ENCODE assay signal across 26 cellular contexts in the genomic region with DNA sequence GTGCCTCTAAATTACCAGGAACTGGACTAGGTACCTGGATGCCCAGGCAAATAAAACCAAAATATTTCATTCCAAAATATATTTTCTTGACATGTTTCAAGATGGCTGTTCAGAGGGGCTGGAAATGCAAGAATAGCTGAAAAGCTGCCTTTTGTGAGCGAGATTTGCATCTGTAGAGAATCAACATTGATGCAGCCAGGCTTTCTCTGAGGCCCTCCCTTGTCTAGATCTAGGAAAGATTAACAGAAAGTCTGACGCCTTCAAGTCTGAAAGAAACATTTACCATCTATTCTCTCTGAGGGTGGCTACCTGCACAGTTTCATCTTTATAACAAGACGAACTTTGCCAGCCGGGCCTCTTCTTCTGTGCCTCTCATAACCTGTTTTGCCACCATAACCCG.
DNase-seq lines count a peak whose midpoint lies in the region; ATAC-seq, FAIRE-seq and TF ChIP-seq lines count a peak whose summit lies in the region.
"Had no signal": no experiment of that assay in that cellular context is flagged by ENCODE, and none has a peak within 500 bp of the region (broad histone marks: within the 10 kb centered on the region; RNA-seq: fewer than 3 reads in every experiment).

No MANE protein-coding gene starts in this region.

- H3K9me3 ChIP-seq in HepG2 (ENCODE audit: low read length): peaks cover 18% of the 10 kb centered on the region
- H3K9me3 ChIP-seq in neuron (ENCODE audit: low read length): peaks cover 2% of the 10 kb centered on the region
- no peaks in the 10 kb centered on the region for H3K9me3 ChIP-seq in CD4-positive, alpha-beta memory T cell (ENCODE audit: control insufficient read depth in 1 of 2, low read length in 2 of 2)
- H3K9me3 ChIP-seq: sigmoid colon had no signal

- no peak overlapping the region for H3K4me3 Mint-ChIP-seq in GM23338
- no peak overlapping the region for H3K4me3 Mint-ChIP-seq in WTC11
- H3K4me3 Mint-ChIP-seq in CD4-positive, alpha-beta memory T cell: no peak overlapping the region
- H3K4me3 Mint-ChIP-seq: activated naive CD8-positive, alpha-beta T cell treated with anti-CD3 and anti-CD28 coated beads, Interleukin-2, amount 50 U/mL, for 24 hours; activated T-cell treated with anti-CD3 and anti-CD28 coated beads, Interleukin-2, amount 50 U/mL, for 72 hours; B cell; central memory CD8-positive, alpha-beta T cell; dendritic cell treated with granulocyte-macrophage colony-stimulating factor and Interleukin-4, amounts not matched to agents 40 ng/mL and 50 ng/mL, for 4 days had no signal

- WGBS in HepG2 (ENCODE audit: low lambda C conversion rate): 64% methylated on average over 5 of the region's 5 CpGs

- H3K36me3 Mint-ChIP-seq in GM23338 (ENCODE audit: low read depth) (peaks cover 24% of the 10 kb centered on the region; the same call in 2 of the 3 replicates), WTC11 (peaks cover 26% of the 10 kb centered on the region)
- no peaks in the 10 kb centered on the region for H3K36me3 Mint-ChIP-seq in CD4-positive, alpha-beta memory T cell

- no peaks in the 10 kb centered on the region for H4K20me1 ChIP-seq in GM23338 (replicated peaks; ENCODE audit: insufficient read depth)
- H4K20me1 ChIP-seq in HepG2 (ENCODE audit: insufficient read depth, low read length): no peaks in the 10 kb centered on the region

- TF ChIP-seq RAD21 in HepG2 (CRISPR knock-in tag; IDR thresholded peaks at IDR 0.05): no peak

- peaks cover 20% of the 10 kb centered on the region; the same call in 1 of the 3 replicates for H3K9me3 Mint-ChIP-seq in GM23338
- peaks cover 22% of the 10 kb centered on the region for H3K9me3 Mint-ChIP-seq in WTC11
- H3K9me3 Mint-ChIP-seq in CD4-positive, alpha-beta memory T cell: peaks cover 2 to 12% (median 8%) of the 10 kb centered on the region in 8 donors

- no peak for FAIRE-seq in HepG2 (lab: Jason Lieb, UNC)
- FAIRE-seq: G401.6 had no signal

- H3K4me3 ChIP-seq in GM23338: no peak overlapping the region
- no peak overlapping the region for H3K4me3 ChIP-seq in HepG2 (replicated peaks in 1 of 3; ENCODE audit: insufficient read depth in 1 of 3, low read depth in 2 of 3, low read length in 3 of 3)
- no peak overlapping the region for H3K4me3 ChIP-seq in neuron (ENCODE audit: low read length)
- H3K4me3 ChIP-seq in CD4-positive, alpha-beta memory T cell (ENCODE audit: low read length in 2 of 2): no peak overlapping the region
- H3K4me3 ChIP-seq: esophagus muscularis mucosa, heart right ventricle, lower lobe of right lung, sigmoid colon, stomach had no signal

- in situ Hi-C loops in HepG2 (cut with HindIII; ENCODE audit: extremely low pct_ligation_motif_present, low pct_unique_long_range_greater_than_20kb): no loop called here

- H3K27me3 ChIP-seq in GM23338 (ENCODE audit: insufficient read depth) (no peaks in the 10 kb centered on the region), HepG2 (ENCODE audit: control insufficient read depth in 1 of 2, insufficient read depth in 2 of 2, low read length in 2 of 2) (no peaks in the 10 kb centered on the region), neuron (ENCODE audit: insufficient read depth, low read length) (no peaks in the 10 kb centered on the region)
- H3K27me3 ChIP-seq in CD4-positive, alpha-beta memory T cell (ENCODE audit: insufficient read depth, low read length): no peaks in the 10 kb centered on the region
- H3K27me3 ChIP-seq: esophagus muscularis mucosa, heart right ventricle, sigmoid colon, stomach had no signal

- TF ChIP-seq EP300 in HepG2 (IDR thresholded peaks at IDR 0.05; ENCODE audit: low read depth in 2 of 2, low read length in 2 of 2): no peak
- TF ChIP-seq EP300 in HepG2 (CRISPR knock-in tag; IDR thresholded peaks at IDR 0.05; ENCODE audit: borderline replicate concordance): no peak

- H3K27me3 Mint-ChIP-seq in GM23338 (ENCODE audit: insufficient read depth, low read depth, poor library complexity): peaks cover 8% of the 10 kb centered on the region
- no peaks in the 10 kb centered on the region; the same call in 1 of the 2 replicates for H3K27me3 Mint-ChIP-seq in WTC11 (ENCODE audit: low read depth)
- H3K27me3 Mint-ChIP-seq in CD4-positive, alpha-beta memory T cell: no peaks in the 10 kb centered on the region
- H3K27me3 Mint-ChIP-seq: B cell; dendritic cell treated with granulocyte-macrophage colony-stimulating factor and Interleukin-4, amounts not matched to agents 40 ng/mL and 50 ng/mL, for 4 days had no signal

- H2AFZ ChIP-seq in GM23338: no peak overlapping the region
- no peak overlapping the region for H2AFZ ChIP-seq in HepG2 (ENCODE audit: low read length)
- peak overlapping the region; percentile 76 for H2AFZ ChIP-seq in neuron (ENCODE audit: low read depth, low read length)

- peaks cover 48% of the 10 kb centered on the region for H3K4me1 ChIP-seq in GM23338 (ENCODE audit: insufficient read depth)
- peaks cover 54% of the 10 kb centered on the region for H3K4me1 ChIP-seq in HepG2 (ENCODE audit: insufficient read depth, low read length)
- H3K4me1 ChIP-seq in neuron (ENCODE audit: insufficient read depth, low read length): peaks cover 23% of the 10 kb centered on the region
- H3K4me1 ChIP-seq in CD4-positive, alpha-beta memory T cell (ENCODE audit: insufficient read depth, low read length): no peaks in the 10 kb centered on the region
- H3K4me1 ChIP-seq: esophagus muscularis mucosa, lower lobe of right lung, sigmoid colon had no signal

- CTCF ChIA-PET in WTC11 (lab: Charles Lee): no interaction called here
- CTCF ChIA-PET in HepG2 (lab: Yijun Ruan, JAX; ENCODE audit: low intra/inter-chr PET ratio, low total read pairs): no interaction called here
- CTCF ChIA-PET in CD4-positive, alpha-beta memory T cell (lab: Charles Lee; ENCODE audit: partially characterized antibody): no interaction called here

- TF ChIP-seq CTCF in GM23338 (conservative IDR thresholded peaks at IDR 0.05; ENCODE audit: low read depth in 2 of 2): no peak
- no peak for TF ChIP-seq CTCF in WTC11 (IDR thresholded peaks at IDR 0.05)
- TF ChIP-seq CTCF in HepG2 (CRISPR knock-in tag; IDR thresholded peaks at IDR 0.05): no peak

- H3K27ac ChIP-seq in GM23338 (ENCODE audit: low read depth) (peak overlapping the region; percentile 98), HepG2 (ENCODE audit: extremely low read length, insufficient read depth, low read length) (peak overlapping the region; percentile 80)
- H3K27ac ChIP-seq in CD4-positive, alpha-beta memory T cell (ENCODE audit: low read depth, low read length): no peak overlapping the region
- H3K27ac ChIP-seq: esophagus muscularis mucosa, heart right ventricle, lower lobe of right lung, sigmoid colon, stomach had no signal

- intact Hi-C loops in HepG2 (cut with micrococcal nuclease; ENCODE audit: unreplicated experiment): no loop called here
- intact Hi-C loops in CD4-positive, alpha-beta memory T cell (cut with micrococcal nuclease): no loop called here

- TF ChIP-seq POLR2A in HepG2 (IDR thresholded peaks at IDR 0.05; ENCODE audit: insufficient read depth in 1 of 2, low read depth in 2 of 2, low read length in 2 of 2): no peak

- no peaks in the 10 kb centered on the region for H3K79me2 ChIP-seq in GM23338 (replicated peaks; ENCODE audit: insufficient read depth)
- H3K79me2 ChIP-seq in HepG2 (ENCODE audit: insufficient read depth, low read length): no peaks in the 10 kb centered on the region

- H3K27ac Mint-ChIP-seq in GM23338 (peak overlapping the region; percentile 29; the same call in 1 of the 2 replicates), WTC11 (peak overlapping the region; percentile 88)
- H3K27ac Mint-ChIP-seq in CD4-positive, alpha-beta memory T cell: no peak overlapping the region
- H3K27ac Mint-ChIP-seq: activated naive CD8-positive, alpha-beta T cell treated with anti-CD3 and anti-CD28 coated beads, Interleukin-2, amount 50 U/mL, for 24 hours; activated T-cell treated with anti-CD3 and anti-CD28 coated beads, Interleukin-2, amount 50 U/mL, for 72 hours; B cell; dendritic cell treated with granulocyte-macrophage colony-stimulating factor and Interleukin-4, amounts not matched to agents 40 ng/mL and 50 ng/mL, for 4 days had no signal

- H3K4me1 Mint-ChIP-seq in GM23338 (peaks cover 45% of the 10 kb centered on the region), WTC11 (peaks cover 59% of the 10 kb centered on the region)
- no peaks in the 10 kb centered on the region for H3K4me1 Mint-ChIP-seq in CD4-positive, alpha-beta memory T cell
- H3K4me1 Mint-ChIP-seq: activated naive CD8-positive, alpha-beta T cell treated with anti-CD3 and anti-CD28 coated beads, Interleukin-2, amount 50 U/mL, for 24 hours; B cell; central memory CD8-positive, alpha-beta T cell had no signal

- 0 out of 2 replicates have a peak overlapping the region, but pooled peaks have one; percentile 30 for H3K9ac ChIP-seq in HepG2 (ENCODE audit: insufficient read depth, low read depth, low read length)

- H3K36me3 ChIP-seq in GM23338 (ENCODE audit: insufficient read depth) (no peaks in the 10 kb centered on the region), HepG2 (replicated peaks in 1 of 2; ENCODE audit: control insufficient read depth in 1 of 2, insufficient read depth in 2 of 2, low read length in 2 of 2) (no peaks in the 10 kb centered on the region), neuron (ENCODE audit: insufficient read depth, low read length) (no peaks in the 10 kb centered on the region)
- H3K36me3 ChIP-seq in CD4-positive, alpha-beta memory T cell (ENCODE audit: insufficient read depth, low read length): no peaks in the 10 kb centered on the region
- H3K36me3 ChIP-seq: esophagus muscularis mucosa, heart right ventricle, lower lobe of right lung, sigmoid colon, stomach had no signal

- POLR2A ChIA-PET in WTC11 (lab: Charles Lee) (no interaction called here), HepG2 (lab: Yijun Ruan, JAX) (interaction anchor here (1.0 to 2.2 kb wide), 8 partner anchors 11 to 150 kb away, joined by 3 to 18 read pairs (median 5); no protein-coding TSS in a partner anchor)
- POLR2A ChIA-PET in CD4-positive, alpha-beta memory T cell (lab: Charles Lee; ENCODE audit: partially characterized antibody): no interaction called here

- BruUV-seq in HepG2 (replicated peaks; lab: Mats Ljungman, UMichigan): no TSS peak

- ATAC-seq in GM23338: no peak
- no peak for ATAC-seq in WTC11
- no peak for ATAC-seq in HepG2
- no peak for ATAC-seq in GM21526 (IDR thresholded peaks at IDR 0.05; ENCODE audit: low FRiP score, unreplicated experiment)
- ATAC-seq: activated naive CD8-positive, alpha-beta T cell treated with anti-CD3 and anti-CD28 coated beads, Interleukin-2, amount 50 U/mL, for 24 hours; activated T-cell treated with anti-CD3 and anti-CD28 coated beads, Interleukin-2, amount 50 U/mL, for 72 hours had no signal

- peaks cover 2% of the 10 kb centered on the region; the same call in 1 of the 2 replicates for H3K9me2 ChIP-seq in GM23338 (ENCODE audit: insufficient read depth)

- peaks cover 8% of the 10 kb centered on the region; the same call in 1 of the 2 replicates for H3F3A ChIP-seq in GM23338 (replicated peaks; ENCODE audit: low read depth)

- DNase-seq in GM23338 (ENCODE audit: low spot score): peak; percentile 52
- no peak for DNase-seq in WTC11 (ENCODE audit: low spot score)
- no peak for DNase-seq in HepG2 (ENCODE audit: low spot score)
- no peak for DNase-seq in CD4-positive, alpha-beta memory T cell
- no peak for DNase-seq in HuH-7.5 (ENCODE audit: low spot score)
- DNase-seq in EL: no peak
- DNase-seq: activated CD4-positive, alpha-beta T cell treated with anti-CD3 and anti-CD28 coated beads for 48 hours; activated naive CD8-positive, alpha-beta T cell treated with anti-CD3 and anti-CD28 coated beads, Interleukin-2, amount 50 U/mL, for 24 hours; activated T-cell treated with anti-CD3 and anti-CD28 coated beads, Interleukin-2, amount 50 U/mL, for 72 hours; foreskin fibroblast; heart right ventricle; KBM-7; lower lobe of right lung; NCI-H187; NCI-H2171; sigmoid colon; stimulated activated CD4-positive, alpha-beta T cell treated with anti-CD3 and anti-CD28 coated beads, Interleukin-4, amount 100 ng/mL, for 1 hour; stomach; T1000 had no signal

- peak overlapping the region; percentile 10 for H3K4me2 ChIP-seq in GM23338
- H3K4me2 ChIP-seq in HepG2 (ENCODE audit: low read depth, low read length): peak overlapping the region; percentile 54; the same call in 1 of the 2 replicates

Comparison
In these comparisons a context has a peak if more than half of its experiments do, and no peak if none do; other contexts are left out.
1. H3K27ac Mint-ChIP-seq: peak in GM23338 (single experiment) and WTC11 (single experiment); none in CD4-positive, alpha-beta memory T cell (0 of 7).